4 cellular contexts compared by ENCODE assay signal in the genomic region with DNA sequence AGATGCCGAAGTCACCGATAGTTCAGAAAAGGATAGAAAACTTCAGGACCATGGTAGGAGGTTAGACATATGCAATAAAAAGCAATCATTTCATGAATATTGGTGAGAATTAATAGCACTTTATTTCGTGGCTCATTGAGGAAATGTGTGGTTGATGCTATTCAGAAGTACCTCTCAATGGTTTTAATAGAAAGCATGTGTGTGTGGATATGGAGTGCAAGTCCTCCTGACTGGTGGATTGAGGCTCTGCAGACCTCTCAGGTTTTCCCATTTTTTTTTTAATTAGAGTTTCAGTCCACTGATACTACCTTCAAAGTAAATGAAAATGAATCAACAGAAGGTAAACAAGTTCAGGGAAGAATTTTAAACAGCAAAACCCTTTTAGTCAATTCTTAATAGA.
"Had no signal": no experiment of that assay in that cellular context is flagged by ENCODE, and none has a peak within 500 bp of the region (broad histone marks: within the 10 kb centered on the region; RNA-seq: fewer than 3 reads in every experiment).

No MANE protein-coding gene starts in this region.

- H3K4me3 ChIP-seq: GM23338 had no signal

- H3K27ac Mint-ChIP-seq: GM23338, H9, IgD-negative memory B cell had no signal

- H3K27me3 Mint-ChIP-seq: IgD-negative memory B cell had no signal

- H2AFZ ChIP-seq: GM23338 had no signal

- H3K4me1 Mint-ChIP-seq: IgD-negative memory B cell had no signal

- DNase-seq: H9, HCEC 1CT had no signal

- H3K4me2 ChIP-seq: GM23338 had no signal

- H3K4me3 Mint-ChIP-seq: GM23338, H9, IgD-negative memory B cell had no signal

- H3K9me3 Mint-ChIP-seq: GM23338 had no signal

- H3K36me3 Mint-ChIP-seq: IgD-negative memory B cell had no signal
